8 cellular contexts compared by ENCODE assay signal in genomic region chr1:54404939-54405880, GRCh38. TPM values are rescaled to one million over a fixed set of nuclear protein-coding genes. Genes with fewer than 3 reads are reported as not detected.
DNase-seq lines count a peak whose midpoint lies in the region; ATAC-seq and TF ChIP-seq lines count a peak whose summit lies in the region.

No MANE protein-coding gene starts in this region.

- H3K9me3 ChIP-seq in cardiac muscle cell (ENCODE audit: low read depth) (no peaks in the 10 kb centered on the region), mucosa of descending colon (no peaks in the 10 kb centered on the region)

- DNase-seq in cardiac muscle cell (ENCODE audit: low read depth in 1 of 2, low spot score in 1 of 2): peak; percentile 16 to 44
- no peak for DNase-seq in cardiac septum (ENCODE audit: low spot score)
- DNase-seq in RPMI8226: peak; percentile 50
- peak; percentile 65 for DNase-seq in ecto neural progenitor cell (ENCODE audit: low spot score)
- DNase-seq in mucosa of descending colon: peak; percentile 38 to 69 (median 66)

- H3K36me3 ChIP-seq in cardiac muscle cell: peaks cover 18% of the 10 kb centered on the region
- H3K36me3 ChIP-seq in mucosa of descending colon (ENCODE audit: low read depth): peaks cover 6% of the 10 kb centered on the region

- ATAC-seq in mucosa of descending colon: peak; percentile 2
- no peak for ATAC-seq in GM18517 (IDR thresholded peaks at IDR 0.05; ENCODE audit: unreplicated experiment)
- ATAC-seq in GM19395 (IDR thresholded peaks at IDR 0.05; ENCODE audit: unreplicated experiment): no peak
- ATAC-seq in GM18873 (IDR thresholded peaks at IDR 0.05; ENCODE audit: low FRiP score, unreplicated experiment): no peak

- intact Hi-C loops in cardiac septum (cut with DNase I) (loop anchor here (2.0 to 10.0 kb wide), 4 partner anchors 90 to 520 kb away; partner anchors contain the start of gene YIPF1), mucosa of descending colon (cut with DNase I, micrococcal nuclease) (loop anchor here (5.0 to 10.0 kb wide), 3 partner anchors 82 to 280 kb away; no protein-coding TSS in a partner anchor)

- TF ChIP-seq CTCF in cardiac muscle cell (IDR thresholded peaks at IDR 0.05; ENCODE audit: low read depth, low read length) (no peak), mucosa of descending colon (IDR thresholded peaks at IDR 0.05) (no peak)

- H3K27ac ChIP-seq in cardiac muscle cell: peak overlapping the region; percentile 67

- H3K27me3 ChIP-seq in cardiac muscle cell: no peaks in the 10 kb centered on the region

- H3K4me3 ChIP-seq in cardiac muscle cell (peak overlapping the region; percentile 85), mucosa of descending colon (peak overlapping the region; percentile 77)

- H3K4me1 ChIP-seq in cardiac muscle cell (ENCODE audit: low read depth): peaks cover 45% of the 10 kb centered on the region
- H3K4me1 ChIP-seq in mucosa of descending colon (ENCODE audit: low read depth): peaks cover 38% of the 10 kb centered on the region

RNA-seq across cellular contexts. Expression of gene SSBP3, which starts 1.0 kb away (rescaled TPM):
- total RNA-seq in cardiac muscle cell (81.0 and 90.6 TPM in 2 replicates), cardiac septum (45.4 TPM), mucosa of descending colon (10 to 100 TPM; 77.8 to 85.1 (median 82.0) TPM)
- 40.2 and 56.0 TPM in 2 replicates for polyA plus RNA-seq in cardiac muscle cell
